In the genomic region with DNA sequence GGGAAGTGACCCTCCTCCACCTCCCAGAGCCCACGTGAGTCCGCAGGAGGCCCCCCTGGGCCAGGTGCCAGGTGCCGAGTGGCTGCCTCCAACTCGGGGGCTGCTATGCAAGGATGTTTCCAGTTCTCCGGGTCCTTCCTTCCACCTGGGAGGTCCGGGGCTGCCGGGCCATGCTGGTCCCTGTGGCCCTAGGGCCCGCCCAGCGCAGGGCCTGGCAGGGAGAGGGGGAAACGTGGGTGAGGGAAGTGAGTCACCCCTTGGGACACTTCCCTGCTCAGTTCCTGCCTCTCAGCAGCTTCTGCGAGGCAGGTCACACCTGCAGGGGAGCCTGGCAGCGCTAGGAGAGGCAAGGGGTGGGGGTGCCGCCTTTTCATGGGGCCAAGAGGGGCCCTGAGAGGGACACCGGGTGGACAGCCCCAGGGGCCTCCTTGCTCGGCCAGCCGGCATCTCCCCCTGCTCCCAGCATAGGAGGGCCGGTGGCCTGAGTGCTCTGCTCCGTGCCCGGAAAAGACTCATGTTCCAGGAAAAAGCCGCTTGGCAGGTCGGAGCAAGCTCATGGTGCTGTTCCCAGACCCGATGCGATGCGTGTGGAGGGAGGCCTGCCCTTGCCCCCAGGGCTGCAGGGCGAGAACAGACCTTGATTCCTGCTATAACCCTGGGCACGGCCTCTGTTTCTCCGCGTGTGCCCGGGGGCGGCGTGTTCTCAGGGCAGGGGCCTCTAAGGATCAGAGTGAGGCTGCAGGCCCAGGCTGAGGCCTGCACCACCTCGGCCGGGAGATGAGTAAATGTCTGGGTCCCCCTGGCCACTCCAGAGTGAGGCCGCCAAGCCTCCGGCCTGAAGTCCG, we compare ENCODE assay signal across 8 cellular contexts. TPM values are rescaled to one million over a fixed set of nuclear protein-coding genes. Genes with fewer than 3 reads are reported as not detected.
DNase-seq lines count a peak whose midpoint lies in the region; ATAC-seq and TF ChIP-seq lines count a peak whose summit lies in the region.

No MANE protein-coding gene starts in this region.

- H3K4me1 Mint-ChIP-seq in chondrocyte (ENCODE audit: low read depth): peaks cover 68% of the 10 kb centered on the region

- H3K36me3 Mint-ChIP-seq in chondrocyte (ENCODE audit: low read depth): peaks cover 2% of the 10 kb centered on the region

- ATAC-seq in GM21367 (IDR thresholded peaks at IDR 0.05; ENCODE audit: unreplicated experiment) (no peak), HG03460 (IDR thresholded peaks at IDR 0.05; ENCODE audit: unreplicated experiment) (no peak), HG02588 (IDR thresholded peaks at IDR 0.05; ENCODE audit: unreplicated experiment) (no peak)

- DNase-seq in COLO668 (lab: John Stamatoyannopoulos, UW; ENCODE audit: unreplicated experiment) (peak; percentile 87), NB4 (ENCODE audit: low read depth) (peak; percentile 84), chondrocyte (ENCODE audit: low spot score) (peak; percentile 88), medulla oblongata (ENCODE audit: extremely low spot score) (peak; percentile 41)
- DNase-seq in activated CD4-positive, alpha-beta T cell treated with anti-CD3 and anti-CD28 coated beads, Interleukin-2, amount 50 U/mL, for 4 hours: no peak

- peak overlapping the region; percentile 88 for H3K27ac Mint-ChIP-seq in chondrocyte (ENCODE audit: unreplicated experiment)

- TF ChIP-seq CTCF in NB4 (IDR thresholded peaks at IDR 0.05; ENCODE audit: low read depth, low read length) (no peak), chondrocyte (IDR thresholded peaks at IDR 0.05) (no peak)

- no peak overlapping the region for H3K4me3 Mint-ChIP-seq in chondrocyte (ENCODE audit: unreplicated experiment)

- H3K4me3 ChIP-seq in NB4 (ENCODE audit: low read depth, low read length): peak overlapping the region; percentile 16

- TF ChIP-seq POLR2A in NB4 (IDR thresholded peaks at IDR 0.05; ENCODE audit: extremely low read depth, insufficient read length): no peak

- H3K9me3 Mint-ChIP-seq in chondrocyte (ENCODE audit: low read depth): peaks cover 11% of the 10 kb centered on the region

- no peaks in the 10 kb centered on the region for H3K27me3 Mint-ChIP-seq in chondrocyte (ENCODE audit: low read depth)

RNA-seq across cellular contexts. Expression of a gene that starts 30.3 kb away (rescaled TPM):
- total RNA-seq in chondrocyte: 0.15 to 1.1 TPM (median 0.18 TPM) in 3 replicates

Comparison
In these comparisons a context has a peak if more than half of its experiments do, and no peak if none do; other contexts are left out.
1. DNase-seq: peak in COLO668 (single experiment), NB4 (single experiment), chondrocyte (single experiment) and medulla oblongata (single experiment); none in activated CD4-positive, alpha-beta T cell treated with anti-CD3 and anti-CD28 coated beads, Interleukin-2, amount 50 U/mL, for 4 hours (0 of 2).